ENCODE assay signal across 8 cellular contexts in genomic region chr18:34222025-34222395, GRCh38. TPM values are rescaled to one million over a fixed set of nuclear protein-coding genes. Genes with fewer than 3 reads are reported as not detected.
A peak's percentile ranks its signal among the peaks of the same experiment; 100 is the strongest.
DNase-seq lines count a peak whose midpoint lies in the region; TF ChIP-seq lines count a peak whose summit lies in the region.

No MANE protein-coding gene starts in this region.

- no peak for TF ChIP-seq CTCF in breast epithelium (IDR thresholded peaks at IDR 0.05)

- peaks cover 0 to 2% of the 10 kb centered on the region in 2 donors for H3K4me1 ChIP-seq in breast epithelium

- intact Hi-C loops in breast epithelium (cut with DNase I; ENCODE audit: low total_unique reads), result no loop called here

- peak overlapping the region; percentile 37 to 68 (median 54) for H3K4me3 ChIP-seq in breast epithelium

- no peak for TF ChIP-seq POLR2A in breast epithelium (IDR thresholded peaks at IDR 0.05)

- peak; percentile 34 for DNase-seq in DMS53 treated with DMSO at 0.1 percent for 48 hours (lab: John Stamatoyannopoulos, UW; ENCODE audit: unreplicated experiment)
- peak; percentile 1 for DNase-seq in M059J (ENCODE audit: low read depth)
- DNase-seq in breast epithelium (ENCODE audit: low spot score in 2 of 2), result no peak
- DNase-seq in midbrain (lab: John Stamatoyannopoulos, UW), result peak; percentile 54
- DNase-seq in ureter (ENCODE audit: low spot score), result no peak
- DNase-seq in activated T-cell treated with anti-CD3 and anti-CD28 coated beads, Interleukin-2, amount 50 U/mL, for 48 hours, result no peak
- no peak for DNase-seq in EL
- DNase-seq in T-helper 9 cell, result no peak

- H3K9me3 ChIP-seq in breast epithelium, result no peaks in the 10 kb centered on the region

- peaks cover 0 to 46% of the 10 kb centered on the region in 2 donors for H3K27me3 ChIP-seq in breast epithelium

- H3K27ac ChIP-seq in breast epithelium, result no peak overlapping the region

- H3K36me3 ChIP-seq in breast epithelium, result no peaks in the 10 kb centered on the region

RNA-seq across cellular contexts. Expression of gene NOL4, which starts 2.7 kb away (rescaled TPM):
- not detected in 2 replicates for total RNA-seq in M059J (2014; rRNA removed; shearing (Covaris generic))
- under 1 TPM in 1 of 3 donors, not detected in 2; under 0.01 TPM for total RNA-seq in breast epithelium
- total RNA-seq in ureter, result 10.5 TPM

Comparison
In these comparisons a context has a peak if more than half of its experiments do, and no peak if none do; other contexts are left out.
1. DNase-seq: peak in DMS53 treated with DMSO at 0.1 percent for 48 hours (single experiment), M059J (single experiment) and midbrain (single experiment); none in breast epithelium (0 of 2), ureter (single experiment), activated T-cell treated with anti-CD3 and anti-CD28 coated beads, Interleukin-2, amount 50 U/mL, for 48 hours (0 of 2), EL (single experiment) and T-helper 9 cell (single experiment).
2. RNA of gene NOL4, which starts 2.7 kb away (total RNA-seq): 10.5 TPM in ureter (single experiment); not detected in M059J and under 0.01 TPM in breast epithelium; every median in the first group is over 10 times any median in the second.